In genomic region chr19:21568816-21569496, GRCh38 we compare ENCODE assay signal across 8 cellular contexts.
A peak's percentile ranks its signal among the peaks of the same experiment; 100 is the strongest.
DNase-seq lines count a peak whose midpoint lies in the region; ATAC-seq and TF ChIP-seq lines count a peak whose summit lies in the region.

No MANE protein-coding gene starts in this region.

- peaks cover 4 to 33% of the 10 kb centered on the region in 2 donors for H3K4me1 Mint-ChIP-seq in natural killer cell
- peaks cover 11 to 18% of the 10 kb centered on the region in 2 donors for H3K4me1 Mint-ChIP-seq in stimulated activated naive B cell treated with anti-CD40 and anti-IgM and Interleukin-4, amounts not matched to agents 10 μg/mL and 1 μg/mL and 100 μg/mL, for 72 hours

- H3K27me3 Mint-ChIP-seq in natural killer cell (ENCODE audit: low read depth in 2 of 2), result no peaks in the 10 kb centered on the region
- H3K27me3 Mint-ChIP-seq in stimulated activated naive B cell treated with anti-CD40 and anti-IgM and Interleukin-4, amounts not matched to agents 10 μg/mL and 1 μg/mL and 100 μg/mL, for 72 hours, result no peaks in the 10 kb centered on the region

- ATAC-seq in natural killer cell, result peak; percentile 96 to 99 (median 97)
- ATAC-seq in stimulated activated naive B cell treated with anti-CD40 and anti-IgM and Interleukin-4, amounts not matched to agents 10 μg/mL and 1 μg/mL and 100 μg/mL, for 72 hours (replicated peaks), result peak; percentile 98
- ATAC-seq in GM18517 (IDR thresholded peaks at IDR 0.05; ENCODE audit: unreplicated experiment), result no peak

- DNase-seq in Caki2 (ENCODE audit: low read depth) (peak; percentile 71), NCI-H1436 (lab: John Stamatoyannopoulos, UW) (peak; percentile 86), epithelial cell of proximal tubule (ENCODE audit: low read depth) (peak; percentile 56), natural killer cell (peak; percentile 72), NCI-H1417 (lab: John Stamatoyannopoulos, UW) (no peak)
- DNase-seq in activated CD8-positive, alpha-beta memory T cell treated with anti-CD3 and anti-CD28 coated beads, Interleukin-2, amount 50 U/mL, for 1 hour (ENCODE audit: extremely low read depth), result peak; percentile 51
- DNase-seq in stimulated activated naive B cell treated with anti-CD40 and anti-IgM and Interleukin-4, amounts not matched to agents 10 μg/mL and 1 μg/mL and 100 μg/mL, for 72 hours, result peak; percentile 92

- no peaks in the 10 kb centered on the region for H3K36me3 Mint-ChIP-seq in natural killer cell
- H3K36me3 Mint-ChIP-seq in stimulated activated naive B cell treated with anti-CD40 and anti-IgM and Interleukin-4, amounts not matched to agents 10 μg/mL and 1 μg/mL and 100 μg/mL, for 72 hours, result peaks cover 8 to 31% of the 10 kb centered on the region in 2 donors

- peak overlapping the region; percentile 60 for H3K4me3 ChIP-seq in epithelial cell of proximal tubule (ENCODE audit: low read depth, low read length)

- peak overlapping the region; percentile 100 for H3K4me3 Mint-ChIP-seq in natural killer cell
- peak overlapping the region; percentile 86 to 98 for H3K4me3 Mint-ChIP-seq in stimulated activated naive B cell treated with anti-CD40 and anti-IgM and Interleukin-4, amounts not matched to agents 10 μg/mL and 1 μg/mL and 100 μg/mL, for 72 hours

- intact Hi-C loops in natural killer cell (cut with micrococcal nuclease), result loop anchor here (1.0 kb wide), 1 partner anchor 172 kb away; the partner anchor contains the start of gene ZNF493

- in situ Hi-C loops in Caki2 (cut with HindIII; ENCODE audit: low pct_unique_long_range_greater_than_20kb, low sequenced_read_pairs), result no loop called here

- peaks cover 0 to 18% of the 10 kb centered on the region in 2 donors for H3K9me3 Mint-ChIP-seq in natural killer cell
- peaks cover 5 to 21% of the 10 kb centered on the region in 2 donors for H3K9me3 Mint-ChIP-seq in stimulated activated naive B cell treated with anti-CD40 and anti-IgM and Interleukin-4, amounts not matched to agents 10 μg/mL and 1 μg/mL and 100 μg/mL, for 72 hours

- TF ChIP-seq CTCF in epithelial cell of proximal tubule (conservative IDR thresholded peaks at IDR 0.05; ENCODE audit: low read depth, low read length) (no peak), natural killer cell (IDR thresholded peaks at IDR 0.05) (no peak)

- peak overlapping the region; percentile 93 to 100 for H3K27ac Mint-ChIP-seq in natural killer cell
- peak overlapping the region; percentile 99 for H3K27ac Mint-ChIP-seq in stimulated activated naive B cell treated with anti-CD40 and anti-IgM and Interleukin-4, amounts not matched to agents 10 μg/mL and 1 μg/mL and 100 μg/mL, for 72 hours

Comparison
In these comparisons a context has a peak if more than half of its experiments do, and no peak if none do; other contexts are left out.
1. DNase-seq: peak in Caki2 (single experiment), NCI-H1436 (single experiment), activated CD8-positive, alpha-beta memory T cell treated with anti-CD3 and anti-CD28 coated beads, Interleukin-2, amount 50 U/mL, for 1 hour (single experiment), epithelial cell of proximal tubule (single experiment), natural killer cell (single experiment) and stimulated activated naive B cell treated with anti-CD40 and anti-IgM and Interleukin-4, amounts not matched to agents 10 μg/mL and 1 μg/mL and 100 μg/mL, for 72 hours (single experiment); none in NCI-H1417 (0 of 3).